In genomic region chr20:62641749-62642665, GRCh38 we compare ENCODE assay signal across 8 cellular contexts. TPM values are rescaled to one million over a fixed set of nuclear protein-coding genes. Genes with fewer than 3 reads are reported as not detected.
DNase-seq lines count a peak whose midpoint lies in the region; ATAC-seq and TF ChIP-seq lines count a peak whose summit lies in the region.

Gene SLCO4A1, plus strand, starts transcription at chr20:62642503. Its CDS starts 13,952 bp downstream, at chr20:62656455.

- H3K9ac ChIP-seq in skeletal muscle tissue (ENCODE audit: low read depth in 1 of 3, low read length in 3 of 3): peak within 1 kb of the TSS; percentile 33 to 73 (median 65)

- no peak for TF ChIP-seq CTCF in GM10248 (IDR thresholded peaks at IDR 0.05; ENCODE audit: control extremely low read depth, extremely low read depth, low read depth, missing control alignments)
- no peak for TF ChIP-seq CTCF in ascending aorta (IDR thresholded peaks at IDR 0.05)

- peak within 1 kb of the TSS; percentile 61 to 71 for H3K4me3 ChIP-seq in ascending aorta
- peak within 1 kb of the TSS; percentile 57 for H3K4me3 ChIP-seq in iPS-11a (ENCODE audit: low read depth, low read length)
- H3K4me3 ChIP-seq in skeletal muscle tissue (ENCODE audit: low read length in 3 of 3): peak within 1 kb of the TSS; percentile 43 to 68 (median 64)

- ATAC-seq in HG02623 (IDR thresholded peaks at IDR 0.05; ENCODE audit: unreplicated experiment): peak; percentile 56

- DNase-seq in GM10248 (ENCODE audit: extremely low spot score) (peak; percentile 94), NCI-H1417 (lab: John Stamatoyannopoulos, UW) (peak; percentile 90 to 96 (median 94)), T-helper 22 cell (ENCODE audit: low read depth) (peak; percentile 76), ascending aorta (ENCODE audit: low spot score in 2 of 2) (peak in 1 of 2 donors; percentile 79), pons (ENCODE audit: low spot score) (no peak)

- H3K27ac ChIP-seq in ascending aorta (peak within 1 kb of the TSS in 1 of 2 donors; percentile 48), skeletal muscle tissue (ENCODE audit: low read depth, low read length) (peak within 1 kb of the TSS; percentile 56)

- POLR2A ChIA-PET in GM10248 (lab: Yijun Ruan, JAX): interaction anchor here (0.6 to 1.7 kb wide), 4 partner anchors 9 to 613 kb away, joined by 3 to 14 read pairs (median 4); no protein-coding TSS in a partner anchor

- H3K36me3 ChIP-seq in ascending aorta: no peaks in the 10 kb centered on the region
- H3K36me3 ChIP-seq in skeletal muscle tissue (ENCODE audit: control insufficient read depth in 3 of 3, insufficient read depth in 3 of 3, low read length in 3 of 3): no peaks in the 10 kb centered on the region

- H3K9me3 ChIP-seq in ascending aorta: no peaks in the 10 kb centered on the region
- no peaks in the 10 kb centered on the region for H3K9me3 ChIP-seq in skeletal muscle tissue (ENCODE audit: control insufficient read depth in 3 of 3, low read length in 3 of 3)

- H3K27me3 ChIP-seq in ascending aorta (peaks cover 13% of the 10 kb centered on the region), skeletal muscle tissue (ENCODE audit: control insufficient read depth in 3 of 3, insufficient read depth in 3 of 3, low read length in 3 of 3) (peaks cover 6 to 31% (median 8%) of the 10 kb centered on the region in 3 donors)

- intact Hi-C loops in ascending aorta (cut with DNase I): no loop called here

- CTCF ChIA-PET in GM10248 (lab: Yijun Ruan, JAX): interaction anchor here (1.0 to 1.8 kb wide), 9 partner anchors 9 to 166 kb away, joined by 3 to 7 read pairs (median 4); no protein-coding TSS in a partner anchor

- peaks cover 9 to 20% of the 10 kb centered on the region in 2 donors for H3K4me1 ChIP-seq in ascending aorta
- H3K4me1 ChIP-seq in skeletal muscle tissue (ENCODE audit: control insufficient read depth in 3 of 3, insufficient read depth in 3 of 3, low read length in 3 of 3): peaks cover 32 to 64% (median 49%) of the 10 kb centered on the region in 3 donors

RNA-seq across cellular contexts. Expression of gene SLCO4A1, which starts in this region (rescaled TPM):
- 160 TPM for total RNA-seq in ascending aorta
- total RNA-seq in skeletal muscle tissue: not detected

Comparison
In these comparisons a context has a peak if more than half of its experiments do, and no peak if none do; other contexts are left out.
1. RNA of gene SLCO4A1 (total RNA-seq): 160 TPM in ascending aorta (single experiment); not detected in skeletal muscle tissue (single experiment); every median in the first group is over 100 times any median in the second.
2. Peak in every context shown above with its lines, with median percentiles within 50 percentile points of each other: H3K4me3 ChIP-seq.